ENCODE assay signal across 31 cellular contexts in genomic region chr16:4783951-4784336, GRCh38. TPM values are rescaled to one million over a fixed set of nuclear protein-coding genes. Genes with fewer than 3 reads are reported as not detected.
"Had no signal": no experiment of that assay in that cellular context is flagged by ENCODE, and none has a peak within 500 bp of the region (broad histone marks: within the 10 kb centered on the region; RNA-seq: fewer than 3 reads in every experiment).

No MANE protein-coding gene starts in this region.

- DNase-seq: activated CD4-positive, alpha-beta T cell treated with anti-CD3 and anti-CD28 coated beads, Interleukin-2, amount 10 ng/mL, durations not matched to agents 24 days and 14 days; activated CD4-positive, alpha-beta T cell treated with anti-CD3 and anti-CD28 coated beads, Interleukin-2, amount 50 U/mL, for 4 hours; activated CD8-positive, alpha-beta T cell treated with anti-CD3 and anti-CD28 coated beads for 36 hours; activated gamma-delta T cell; activated naive CD4-positive, alpha-beta T cell treated with Interleukin-2 at 50 U/mL for 16 hours; activated naive CD8-positive, alpha-beta T cell treated with anti-CD3 and anti-CD28 coated beads, Interleukin-2, amount 10 ng/mL, durations not matched to agents 7 days and 5 days; activated T-cell treated with anti-CD3 and anti-CD28 coated beads, Interleukin-2, amount 50 U/mL, for 24 hours; amygdala; cerebellar nuclear complex; NCI-H1048; NCI-H1105 treated with DMSO at 0.1 percent for 48 hours; NCI-H1436; NCI-H1694 treated with DMSO at 0.1 percent for 48 hours; NCI-H2029; NCI-H345; NCI-H524 treated with DMSO at 0.1 percent for 48 hours; SHP77 treated with DMSO at 0.1 percent for 48 hours; SK-N-SH; T1000; WERI-Rb-1 had no signal

- H3K4me1 ChIP-seq: ascending aorta, SJSA1 had no signal

- H3K4me1 Mint-ChIP-seq: activated CD4-positive, alpha-beta T cell treated with anti-CD3 and anti-CD28 coated beads, Interleukin-2, amount 10 ng/mL, durations not matched to agents 24 days and 14 days; activated naive CD4-positive, alpha-beta T cell treated with anti-CD3 and anti-CD28 coated beads, Interleukin-2, amount 50 U/mL, for 24 hours; activated naive CD8-positive, alpha-beta T cell treated with anti-CD3 and anti-CD28 coated beads, Interleukin-2, amount 10 ng/mL, durations not matched to agents 7 days and 5 days had no signal

- H3K9me3 Mint-ChIP-seq: activated CD4-positive, alpha-beta T cell treated with anti-CD3 and anti-CD28 coated beads, Interleukin-2, amount 10 ng/mL, durations not matched to agents 24 days and 14 days; activated CD8-positive, alpha-beta T cell treated with anti-CD3 and anti-CD28 coated beads for 36 hours; activated naive CD4-positive, alpha-beta T cell treated with anti-CD3 and anti-CD28 coated beads, Interleukin-2, amount 50 U/mL, for 24 hours; activated naive CD8-positive, alpha-beta T cell treated with anti-CD3 and anti-CD28 coated beads, Interleukin-2, amount 10 ng/mL, durations not matched to agents 7 days and 5 days; activated T-cell treated with anti-CD3 and anti-CD28 coated beads, Interleukin-2, amount 50 U/mL, for 24 hours; activated T-helper 2 cell treated with anti-CD3 and anti-CD28 coated beads, Interferon-gamma antibody, Interleukin-2, Interleukin-4, amounts not matched to agents 10 μg/mL and 5 μg/mL and 100 μg/mL, durations not matched to agents 14 hours and 24 hours and 36 hours; T-helper 1 cell treated with Interleukin-12 subunit alpha and Interleukin-12 subunit beta and Interleukin-4 antibody, amounts not matched to agents 30 μg/mL and 1 μg/mL, for 36 hours had no signal

- ATAC-seq: activated CD8-positive, alpha-beta T cell treated with anti-CD3 and anti-CD28 coated beads for 36 hours; Panc1 had no signal

- H3K9ac ChIP-seq: SK-N-SH had no signal

- H3K9me3 ChIP-seq: ascending aorta, SJSA1, SK-N-SH had no signal

- H3K27ac Mint-ChIP-seq: activated CD4-positive, alpha-beta T cell treated with anti-CD3 and anti-CD28 coated beads, Interleukin-2, amount 10 ng/mL, durations not matched to agents 24 days and 14 days; activated CD8-positive, alpha-beta T cell treated with anti-CD3 and anti-CD28 coated beads for 36 hours; activated naive CD4-positive, alpha-beta T cell treated with anti-CD3 and anti-CD28 coated beads, Interleukin-2, amount 50 U/mL, for 24 hours; activated naive CD8-positive, alpha-beta T cell treated with anti-CD3 and anti-CD28 coated beads, Interleukin-2, amount 10 ng/mL, durations not matched to agents 7 days and 5 days; activated T-cell treated with anti-CD3 and anti-CD28 coated beads, Interleukin-2, amount 50 U/mL, for 24 hours; activated T-helper 2 cell treated with anti-CD3 and anti-CD28 coated beads, Interferon-gamma antibody, Interleukin-2, Interleukin-4, amounts not matched to agents 10 μg/mL and 5 μg/mL and 100 μg/mL, durations not matched to agents 14 hours and 24 hours and 36 hours; T-helper 1 cell treated with Interleukin-12 subunit alpha and Interleukin-12 subunit beta and Interleukin-4 antibody, amounts not matched to agents 30 μg/mL and 1 μg/mL, for 36 hours had no signal

- H3K27me3 ChIP-seq: ascending aorta, cardiac muscle cell, SJSA1 had no signal

- H3K36me3 ChIP-seq: ascending aorta, cardiac muscle cell, SJSA1, WERI-Rb-1 had no signal

- H3K27me3 Mint-ChIP-seq: activated CD4-positive, alpha-beta T cell treated with anti-CD3 and anti-CD28 coated beads, Interleukin-2, amount 10 ng/mL, durations not matched to agents 24 days and 14 days; activated CD8-positive, alpha-beta T cell treated with anti-CD3 and anti-CD28 coated beads for 36 hours; activated naive CD4-positive, alpha-beta T cell treated with anti-CD3 and anti-CD28 coated beads, Interleukin-2, amount 50 U/mL, for 24 hours; activated naive CD8-positive, alpha-beta T cell treated with anti-CD3 and anti-CD28 coated beads, Interleukin-2, amount 10 ng/mL, durations not matched to agents 7 days and 5 days; activated T-cell treated with anti-CD3 and anti-CD28 coated beads, Interleukin-2, amount 50 U/mL, for 24 hours had no signal

- H3K27ac ChIP-seq: ascending aorta, cardiac muscle cell, SJSA1 had no signal

- H3K4me3 ChIP-seq: ascending aorta, cardiac muscle cell, SJSA1 had no signal

- H3K4me3 Mint-ChIP-seq: activated CD4-positive, alpha-beta T cell treated with anti-CD3 and anti-CD28 coated beads, Interleukin-2, amount 10 ng/mL, durations not matched to agents 24 days and 14 days; activated CD8-positive, alpha-beta T cell treated with anti-CD3 and anti-CD28 coated beads for 36 hours; activated naive CD4-positive, alpha-beta T cell treated with anti-CD3 and anti-CD28 coated beads, Interleukin-2, amount 50 U/mL, for 24 hours; activated naive CD8-positive, alpha-beta T cell treated with anti-CD3 and anti-CD28 coated beads, Interleukin-2, amount 10 ng/mL, durations not matched to agents 7 days and 5 days; activated T-cell treated with anti-CD3 and anti-CD28 coated beads, Interleukin-2, amount 50 U/mL, for 24 hours; T-helper 1 cell treated with Interleukin-12 subunit alpha and Interleukin-12 subunit beta and Interleukin-4 antibody, amounts not matched to agents 30 μg/mL and 1 μg/mL, for 36 hours had no signal

- H3K36me3 Mint-ChIP-seq: activated naive CD4-positive, alpha-beta T cell treated with anti-CD3 and anti-CD28 coated beads, Interleukin-2, amount 50 U/mL, for 24 hours; activated naive CD8-positive, alpha-beta T cell treated with anti-CD3 and anti-CD28 coated beads, Interleukin-2, amount 10 ng/mL, durations not matched to agents 7 days and 5 days had no signal

- H3K4me2 ChIP-seq: SK-N-SH had no signal

RNA-seq across cellular contexts. Expression of gene SEPTIN12, which starts 4.2 kb away (rescaled TPM):
- total RNA-seq: activated CD4-positive, alpha-beta T cell treated with anti-CD3 and anti-CD28 coated beads, Interleukin-2, amount 10 ng/mL, durations not matched to agents 24 days and 14 days; activated CD8-positive, alpha-beta T cell treated with anti-CD3 and anti-CD28 coated beads for 36 hours; activated naive CD8-positive, alpha-beta T cell treated with anti-CD3 and anti-CD28 coated beads, Interleukin-2, amount 10 ng/mL, durations not matched to agents 7 days and 5 days; activated T-helper 2 cell treated with anti-CD3 and anti-CD28 coated beads, Interferon-gamma antibody, Interleukin-2, Interleukin-4, amounts not matched to agents 10 μg/mL and 5 μg/mL and 100 μg/mL, durations not matched to agents 14 hours and 24 hours and 36 hours; ascending aorta; M059J; NCI-H460; RPMI7951; SJSA1 had no signal
- polyA plus RNA-seq: adipose tissue had no signal

RNA-seq across cellular contexts. Expression of gene SMIM22, which starts 11.2 kb away (rescaled TPM):
- total RNA-seq: activated CD4-positive, alpha-beta T cell treated with anti-CD3 and anti-CD28 coated beads, Interleukin-2, amount 10 ng/mL, durations not matched to agents 24 days and 14 days; activated CD8-positive, alpha-beta T cell treated with anti-CD3 and anti-CD28 coated beads for 36 hours; activated naive CD8-positive, alpha-beta T cell treated with anti-CD3 and anti-CD28 coated beads, Interleukin-2, amount 10 ng/mL, durations not matched to agents 7 days and 5 days; activated T-helper 2 cell treated with anti-CD3 and anti-CD28 coated beads, Interferon-gamma antibody, Interleukin-2, Interleukin-4, amounts not matched to agents 10 μg/mL and 5 μg/mL and 100 μg/mL, durations not matched to agents 14 hours and 24 hours and 36 hours; ascending aorta; cardiac muscle cell; M059J; NCI-H460; RPMI7951; SJSA1 had no signal
- polyA plus RNA-seq: SK-N-SH had no signal

RNA-seq across cellular contexts. Expression of gene DNAAF8, which starts 49.6 kb away (rescaled TPM):
- total RNA-seq: activated CD4-positive, alpha-beta T cell treated with anti-CD3 and anti-CD28 coated beads, Interleukin-2, amount 10 ng/mL, durations not matched to agents 24 days and 14 days; ascending aorta had no signal
